In genomic region chr17:57723427-57724037, GRCh38 we compare ENCODE assay signal across 25 cellular contexts. TPM values are rescaled to one million over a fixed set of nuclear protein-coding genes. Genes with fewer than 3 reads are reported as not detected.
A peak's percentile ranks its signal among the peaks of the same experiment; 100 is the strongest.
DNase-seq lines count a peak whose midpoint lies in the region; ATAC-seq, FAIRE-seq and TF ChIP-seq lines count a peak whose summit lies in the region.
"Had no signal": no experiment of that assay in that cellular context is flagged by ENCODE, and none has a peak within 500 bp of the region (broad histone marks: within the 10 kb centered on the region; RNA-seq: fewer than 3 reads in every experiment).

No MANE protein-coding gene starts in this region.

- no peaks in the 10 kb centered on the region; the same call in 1 of the 2 replicates for H3K27me3 ChIP-seq in MG63
- peaks cover 0 to 10% (median 0%) of the 10 kb centered on the region in 4 donors for H3K27me3 ChIP-seq in esophagus muscularis mucosa
- H3K27me3 ChIP-seq: body of pancreas, colonic mucosa, SJSA1, thyroid gland had no signal

- no peaks in the 10 kb centered on the region for H3K4me1 ChIP-seq in esophagus muscularis mucosa
- H3K4me1 ChIP-seq: body of pancreas, Caco-2, colonic mucosa, SJSA1, thyroid gland had no signal

- no peak overlapping the region for H3K4me3 ChIP-seq in MG63
- H3K4me3 ChIP-seq in esophagus muscularis mucosa = no peak overlapping the region
- H3K4me3 ChIP-seq: body of pancreas, colonic mucosa, GM23248, PC-9, SJSA1, thyroid gland had no signal

- H3K9me3 ChIP-seq in MG63 (no peaks in the 10 kb centered on the region), esophagus muscularis mucosa (no peaks in the 10 kb centered on the region)
- H3K9me3 ChIP-seq: body of pancreas, Caco-2, colonic mucosa, SJSA1, thyroid gland had no signal

- intact Hi-C loops in esophagus muscularis mucosa (cut with DNase I) = no loop called here

- FAIRE-seq in RCC 7860 (lab: Jason Lieb, UNC) = peak; percentile 91
- FAIRE-seq: endothelial cell of umbilical vein had no signal

- DNase-seq in RCC 7860 (ENCODE audit: low spot score) (peak; percentile 88), islet precursor cell (peak; percentile 72), retina (peak; percentile 65), MG63 (no peak), esophagus muscularis mucosa (ENCODE audit: extremely low spot score) (no peak), hippocampal formation (lab: John Stamatoyannopoulos, UW) (no peak)
- DNase-seq: activated CD4-positive, alpha-beta T cell treated with anti-CD3 and anti-CD28 coated beads, Interleukin-2, amount 50 U/mL, for 48 hours; activated naive CD4-positive, alpha-beta T cell treated with anti-CD3 and anti-CD28 coated beads for 36 hours; activated T-cell treated with anti-CD3 and anti-CD28 coated beads for 4 hours; body of pancreas; Caco-2; colonic mucosa; foreskin fibroblast; GM23248; left colon; NCI-H1417 treated with DMSO at 0.1 percent for 48 hours; NCI-H774; PC-9; T-helper 2 cell; thyroid gland had no signal

- no peaks in the 10 kb centered on the region for H3K36me3 ChIP-seq in MG63
- H3K36me3 ChIP-seq in esophagus muscularis mucosa = no peaks in the 10 kb centered on the region
- H3K36me3 ChIP-seq: colonic mucosa, SJSA1, thyroid gland had no signal

- ATAC-seq in GM18502 (IDR thresholded peaks at IDR 0.05; ENCODE audit: poor library complexity, unreplicated experiment) = peak; percentile 10
- ATAC-seq: body of pancreas, left colon had no signal

- no peak for TF ChIP-seq EP300 in esophagus muscularis mucosa (IDR thresholded peaks at IDR 0.05)

- no peak for TF ChIP-seq POLR2A in esophagus muscularis mucosa (IDR thresholded peaks at IDR 0.05; ENCODE audit: low read depth)

- no peak for TF ChIP-seq CTCF in esophagus muscularis mucosa (IDR thresholded peaks at IDR 0.05)

- WGBS in esophagus muscularis mucosa = 89% methylated on average over 9 of the region's 13 CpGs

- no peak overlapping the region for H3K27ac ChIP-seq in esophagus muscularis mucosa (replicated peaks in 1 of 4)
- H3K27ac ChIP-seq: body of pancreas, colonic mucosa, GM23248, PC-9, SJSA1, thyroid gland, VCaP had no signal

RNA-seq across cellular contexts. Expression of gene CCDC182, which starts 21.6 kb away (rescaled TPM):
- not detected in 2 replicates for total RNA-seq in MG63 (2014; rRNA removed; shearing (Covaris generic); ENCODE audit: low replicate concordance)
- total RNA-seq in esophagus muscularis mucosa = not detected
- total RNA-seq: activated naive CD4-positive, alpha-beta T cell treated with anti-CD3 and anti-CD28 coated beads for 36 hours; body of pancreas; Caco-2; colonic mucosa; endothelial cell of umbilical vein; GM23248; left colon; mesothelial cell of epicardium; PC-9; SJSA1; thyroid gland had no signal

Comparison
In these comparisons a context has a peak if more than half of its experiments do, and no peak if none do; other contexts are left out.
1. DNase-seq: peak in RCC 7860 (single experiment), islet precursor cell (single experiment) and retina (single experiment); none in MG63 (single experiment), esophagus muscularis mucosa (single experiment) and hippocampal formation (0 of 2).